ENCODE assay signal across 31 cellular contexts in the genomic region with DNA sequence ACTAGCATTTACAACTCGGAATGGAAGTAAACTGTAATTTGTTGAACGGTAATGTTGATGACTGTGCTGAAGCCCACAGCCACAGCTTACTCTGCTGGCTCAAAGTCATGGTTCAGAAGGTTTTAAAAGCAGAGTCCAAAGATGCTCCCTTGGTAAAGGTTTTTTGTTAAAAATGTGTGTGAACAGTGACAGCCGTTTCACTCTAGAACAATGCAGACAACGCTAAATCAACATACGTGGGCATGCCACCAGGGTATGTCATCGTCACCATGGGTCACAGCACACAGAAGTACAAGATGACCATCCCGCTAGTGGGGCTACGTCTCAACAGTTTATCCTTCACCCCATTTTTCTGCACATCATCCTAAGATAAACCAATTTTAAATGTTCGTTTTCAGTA.
"Had no signal": no experiment of that assay in that cellular context is flagged by ENCODE, and none has a peak within 500 bp of the region (broad histone marks: within the 10 kb centered on the region; RNA-seq: fewer than 3 reads in every experiment).

No MANE protein-coding gene starts in this region.

- H3K27me3 ChIP-seq: Peyer's patch had no signal

- H3K4me3 ChIP-seq: Peyer's patch had no signal

- ATAC-seq: activated naive CD8-positive, alpha-beta T cell treated with anti-CD3 and anti-CD28 coated beads, Interleukin-2, amount 50 U/mL, for 24 hours; PC-3; Right ventricle myocardium inferior; SK-N-SH treated with all-trans-retinoic acid at 6 μM for 48 hours had no signal

- H3K9me3 ChIP-seq: Peyer's patch had no signal

- DNase-seq: activated CD4-positive, alpha-beta memory T cell treated with anti-CD3 and anti-CD28 coated beads, Interleukin-2, amount 10 ng/mL, durations not matched to agents 7 days and 5 days; activated CD4-positive, alpha-beta T cell treated with anti-CD3 and anti-CD28 coated beads for 1 hour; activated CD4-positive, alpha-beta T cell treated with anti-CD3 and anti-CD28 coated beads for 48 hours; activated CD4-positive, CD25-positive, alpha-beta regulatory T cell; activated naive CD4-positive, alpha-beta T cell treated with anti-CD3 and anti-CD28 coated beads, Interleukin-2, amount 10 ng/mL, durations not matched to agents 7 days and 5 days; activated naive CD8-positive, alpha-beta T cell treated with anti-CD3 and anti-CD28 coated beads, Interleukin-2, amount 50 U/mL, for 24 hours; activated T-cell treated with anti-CD3 and anti-CD28 coated beads, Interleukin-2, amount 50 U/mL, for 24 hours; anterior cingulate cortex; caudate nucleus; cerebellar nuclear complex; NCI-H1092 treated with DMSO at 0.1 percent for 48 hours; NCI-H1417; NCI-H146; NCI-H187; NCI-H2029 treated with DMSO at 0.1 percent for 48 hours; NCI-H2171 treated with DMSO at 0.1 percent for 48 hours; NCI-H226; NCI-H446 treated with DMSO at 0.1 percent for 48 hours; NCI-H524; NCI-H69; NK-92 treated with Interleukin-12 subunit alpha and Interleukin-12 subunit beta, amount 100 ng/mL, for 24 hours; PC-3; Peyer's patch; SIG-M5; SW 1271; T1000; WERI-Rb-1 had no signal

- H3K36me3 ChIP-seq: Peyer's patch, WERI-Rb-1 had no signal

- FAIRE-seq: bronchial epithelial cell had no signal

- H3K27ac ChIP-seq: Peyer's patch, RWPE1, WERI-Rb-1 had no signal
